Comparison of ENCODE assay signal across 8 cellular contexts in genomic region chr9:85941966-85942912, GRCh38. TPM values are rescaled to one million over a fixed set of nuclear protein-coding genes. Genes with fewer than 3 reads are reported as not detected.
DNase-seq lines count a peak whose midpoint lies in the region; FAIRE-seq and TF ChIP-seq lines count a peak whose summit lies in the region.

No MANE protein-coding gene starts in this region.

- H3K27ac ChIP-seq in SU-DHL-6 (ENCODE audit: low read depth, low read length), result no peak overlapping the region

- H3F3A ChIP-seq in SU-DHL-6 (ENCODE audit: insufficient read depth), result no peaks in the 10 kb centered on the region

- no peak for TF ChIP-seq POLR2A in GM12892 (IDR thresholded peaks at IDR 0.05; ENCODE audit: low read depth, low read length)

- H3K36me3 ChIP-seq in SU-DHL-6 (ENCODE audit: low read length), result peaks cover 2% of the 10 kb centered on the region; the same call in 1 of the 2 replicates
- peaks cover 28% of the 10 kb centered on the region for H3K36me3 ChIP-seq in skeletal muscle satellite cell (ENCODE audit: insufficient read depth, low read length)

- DNase-seq in GM12892 (ENCODE audit: insufficient read length) (no peak), fibroblast of villous mesenchyme (ENCODE audit: low read depth) (peak; percentile 24), ureter (ENCODE audit: low spot score) (no peak), midbrain (lab: John Stamatoyannopoulos, UW) (no peak), NCI-H2227 (lab: John Stamatoyannopoulos, UW; ENCODE audit: unreplicated experiment) (no peak)
- no peak for DNase-seq in activated CD4-positive, alpha-beta T cell treated with anti-CD3 and anti-CD28 coated beads, Interleukin-2, amount 50 U/mL, for 4 hours

- H3K4me1 ChIP-seq in skeletal muscle satellite cell (ENCODE audit: control insufficient read depth, insufficient read depth, low read length), result peaks cover 14% of the 10 kb centered on the region

- TF ChIP-seq CTCF in SU-DHL-6 (IDR thresholded peaks at IDR 0.05; ENCODE audit: insufficient read depth, low read length, poor library complexity, severe bottlenecking) (no peak), fibroblast of villous mesenchyme (IDR thresholded peaks at IDR 0.05; ENCODE audit: insufficient read depth, low read depth, low read length) (no peak)

- no peaks in the 10 kb centered on the region for H3K9me2 ChIP-seq in SU-DHL-6 (replicated peaks; ENCODE audit: insufficient read depth, low read length)

- H3K4me3 ChIP-seq in SU-DHL-6 (ENCODE audit: insufficient read depth, low read length, poor library complexity, severe bottlenecking) (peak overlapping the region; percentile 83), fibroblast of villous mesenchyme (ENCODE audit: low read depth, low read length) (peak overlapping the region; percentile 93), skeletal muscle satellite cell (ENCODE audit: low read length) (peak overlapping the region; percentile 91)

- no peaks in the 10 kb centered on the region for H3K9me3 ChIP-seq in SU-DHL-6 (ENCODE audit: insufficient read depth, low read length)
- no peaks in the 10 kb centered on the region for H3K9me3 ChIP-seq in skeletal muscle satellite cell (replicated peaks; ENCODE audit: low read length)

- peak; percentile 73 for FAIRE-seq in GM12892 (lab: Jason Lieb, UNC)

- H3K27me3 ChIP-seq in SU-DHL-6 (ENCODE audit: low read length) (no peaks in the 10 kb centered on the region), skeletal muscle satellite cell (ENCODE audit: control insufficient read depth, insufficient read depth, low read length) (no peaks in the 10 kb centered on the region)

- H3K9ac ChIP-seq in SU-DHL-6 (ENCODE audit: low read length) (peak overlapping the region; percentile 86), skeletal muscle satellite cell (ENCODE audit: low read depth, low read length) (peak overlapping the region; percentile 96)

- peaks cover 18% of the 10 kb centered on the region for H3K79me2 ChIP-seq in SU-DHL-6 (ENCODE audit: insufficient read depth, low read length)

- H4K20me1 ChIP-seq in SU-DHL-6 (ENCODE audit: low read depth, low read length), result no peaks in the 10 kb centered on the region

- peak overlapping the region; percentile 74 for H2AFZ ChIP-seq in SU-DHL-6 (ENCODE audit: low read depth, low read length, severe bottlenecking)

- H3K4me2 ChIP-seq in SU-DHL-6 (ENCODE audit: low read depth, low read length, poor library complexity, severe bottlenecking) (peak overlapping the region; percentile 60), skeletal muscle satellite cell (ENCODE audit: low read length) (peak overlapping the region; percentile 83)

RNA-seq across cellular contexts. Expression of gene NAA35, which starts 1.3 kb away (rescaled TPM):
- polyA plus RNA-seq in GM12892 (2012; ENCODE audit: missing spikeins), result 17.5 TPM
- total RNA-seq in fibroblast of villous mesenchyme, result 20.9 and 28.5 TPM in 2 replicates
- 22.9 and 26.9 TPM in 2 replicates for total RNA-seq in skeletal muscle satellite cell (2012; rRNA removed)
- 30.3 TPM for total RNA-seq in ureter
